Comparison of ENCODE assay signal across 10 cellular contexts in genomic region chr2:241772063-241772499, GRCh38. TPM values are rescaled to one million over a fixed set of nuclear protein-coding genes. Genes with fewer than 3 reads are reported as not detected.
A peak's percentile ranks its signal among the peaks of the same experiment; 100 is the strongest.
DNase-seq lines count a peak whose midpoint lies in the region; ATAC-seq and TF ChIP-seq lines count a peak whose summit lies in the region.
"Had no signal": no experiment of that assay in that cellular context is flagged by ENCODE, and none has a peak within 500 bp of the region (broad histone marks: within the 10 kb centered on the region; RNA-seq: fewer than 3 reads in every experiment).

No MANE protein-coding gene starts in this region.

- H3K4me1 Mint-ChIP-seq in T-helper 17 cell, result peaks cover 10% of the 10 kb centered on the region
- peaks cover 15% of the 10 kb centered on the region for H3K4me1 Mint-ChIP-seq in central memory CD8-positive, alpha-beta T cell

- no peaks in the 10 kb centered on the region for H3K36me3 Mint-ChIP-seq in T-helper 17 cell (ENCODE audit: low read depth)
- H3K36me3 Mint-ChIP-seq in central memory CD8-positive, alpha-beta T cell (ENCODE audit: insufficient read depth), result peaks cover 3% of the 10 kb centered on the region

- H3K27me3 Mint-ChIP-seq in T-helper 17 cell, result no peaks in the 10 kb centered on the region
- H3K27me3 Mint-ChIP-seq in central memory CD8-positive, alpha-beta T cell, result peaks cover 9% of the 10 kb centered on the region

- ATAC-seq in T-helper 17 cell, result peak; percentile 44
- peak; percentile 55 for ATAC-seq in central memory CD8-positive, alpha-beta T cell (replicated peaks; ENCODE audit: extremely low read depth, poor library complexity, severe bottlenecking)
- ATAC-seq in gastroesophageal sphincter, result no peak

- no peaks in the 10 kb centered on the region for H3K27me3 ChIP-seq in vagina
- H3K27me3 ChIP-seq in gastroesophageal sphincter, result peaks cover 68% of the 10 kb centered on the region

- H3K9me3 ChIP-seq in T-helper 17 cell (ENCODE audit: control insufficient read depth, low read length, poor library complexity, severe bottlenecking) (no peaks in the 10 kb centered on the region), vagina (no peaks in the 10 kb centered on the region), gastroesophageal sphincter (no peaks in the 10 kb centered on the region)

- TF ChIP-seq POLR2A in vagina (IDR thresholded peaks at IDR 0.05) (no peak), gastroesophageal sphincter (IDR thresholded peaks at IDR 0.05) (no peak)

- peak overlapping the region; percentile 75 for H3K27ac Mint-ChIP-seq in T-helper 17 cell
- H3K27ac Mint-ChIP-seq in central memory CD8-positive, alpha-beta T cell (ENCODE audit: low read depth), result no peak overlapping the region

- intact Hi-C loops in vagina (cut with DNase I), result no loop called here

- H3K36me3 ChIP-seq in vagina (peaks cover 0 to 5% of the 10 kb centered on the region in 2 donors), gastroesophageal sphincter (peaks cover 0 to 16% of the 10 kb centered on the region in 2 donors)

- peak overlapping the region; percentile 78 for H3K4me3 Mint-ChIP-seq in T-helper 17 cell
- peak overlapping the region; percentile 56 for H3K4me3 Mint-ChIP-seq in central memory CD8-positive, alpha-beta T cell

- WGBS in gastroesophageal sphincter (ENCODE audit: low coverage in 1 of 2), 2 donors, result 31 to 47% methylated on average over 5 to 7 of the region's 9 CpGs

- H3K4me3 ChIP-seq in vagina, result no peak overlapping the region
- H3K4me3 ChIP-seq in gastroesophageal sphincter, result no peak overlapping the region

- TF ChIP-seq CTCF in vagina (IDR thresholded peaks at IDR 0.05) (no peak), gastroesophageal sphincter (IDR thresholded peaks at IDR 0.05) (no peak)

- H3K27ac ChIP-seq in vagina (peak overlapping the region; percentile 55), gastroesophageal sphincter (no peak overlapping the region)

- H3K4me1 ChIP-seq in vagina, result peaks cover 19% of the 10 kb centered on the region
- H3K4me1 ChIP-seq in gastroesophageal sphincter, result peaks cover 0 to 20% (median 7%) of the 10 kb centered on the region in 3 donors

- peak; percentile 24 for DNase-seq in stimulated activated CD4-positive, alpha-beta T cell treated with anti-CD3 and anti-CD28 coated beads, Interleukin-4, amount 100 ng/mL, for 24 hours
- no peak for DNase-seq in stimulated activated CD4-positive, alpha-beta T cell treated with anti-CD3 and anti-CD28 coated beads, Interleukin-4, amount 100 ng/mL, for 4 hours
- DNase-seq in T-helper 17 cell, result no peak
- no peak for DNase-seq in central memory CD8-positive, alpha-beta T cell (ENCODE audit: low spot score in 2 of 2)
- no peak for DNase-seq in vagina (ENCODE audit: extremely low spot score in 2 of 2)
- DNase-seq in T-helper 9 cell, result no peak
- DNase-seq in medulla oblongata (ENCODE audit: extremely low spot score), result no peak
- DNase-seq: NCI-H146 had no signal

- no peak for TF ChIP-seq EP300 in gastroesophageal sphincter (IDR thresholded peaks at IDR 0.05)

- no peaks in the 10 kb centered on the region for H3K9me3 Mint-ChIP-seq in central memory CD8-positive, alpha-beta T cell

RNA-seq across cellular contexts. Expression of gene GAL3ST2, which starts 4.5 kb away (rescaled TPM):
- total RNA-seq in T-helper 17 cell, result 1 to 10 TPM; 2.2 to 2.4 TPM
- total RNA-seq in vagina, result 0.98 TPM
- total RNA-seq in gastroesophageal sphincter, result under 1 TPM in 1 of 4 donors, not detected in 3; 0.40 TPM
- total RNA-seq: urinary bladder had no signal

RNA-seq across cellular contexts. Expression of gene NEU4, which starts 36.9 kb away (rescaled TPM):
- 1 to 10 TPM; 4.1 to 9.4 TPM for total RNA-seq in T-helper 17 cell
- not detected for total RNA-seq in vagina
- total RNA-seq in gastroesophageal sphincter, result 1 to 10 TPM in 1 of 4 donors, under 1 TPM in 1, not detected in 2; 0.47 to 2.0 TPM

RNA-seq across cellular contexts. Expression of gene D2HGDH, which starts 37.7 kb away (rescaled TPM):
- total RNA-seq in T-helper 17 cell (10 to 100 TPM; 28.0 to 32.6 TPM), vagina (21.1 TPM), gastroesophageal sphincter (10 to 100 TPM; 12.5 to 21.8 (median 13.3) TPM)
